Comparison of ENCODE assay signal across 1 cellular context in the genomic region with DNA sequence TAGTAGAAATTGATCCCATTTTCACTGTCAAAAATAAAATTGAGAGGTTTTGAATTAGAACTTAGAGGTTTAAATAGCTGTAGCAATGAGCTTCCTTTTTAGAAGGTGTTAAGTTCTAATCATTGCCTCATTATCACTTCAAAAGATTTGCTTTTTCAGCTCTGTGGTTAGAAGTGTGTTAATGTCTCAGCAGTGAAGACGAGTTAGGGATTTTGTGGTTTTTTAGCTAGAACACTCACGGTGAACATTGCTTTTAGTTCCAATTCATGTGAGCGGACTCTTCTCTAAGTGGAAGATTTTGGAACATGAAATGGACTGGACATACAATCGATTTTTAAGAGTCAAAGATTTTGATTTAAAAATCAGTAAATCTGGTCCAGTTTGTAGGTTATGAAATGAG.
TF ChIP-seq lines count a peak whose summit lies in the region.

No MANE protein-coding gene starts in this region.

TF ChIP-seq in GM12878, 131 proteins besides CTCF, POLR2A, EP300 and RAD21 (continued from another document):
- peak; percentile 52; the same call in 1 of the 2 replicates for TF ChIP-seq ZNF687 (IDR thresholded peaks at IDR 0.05)
- TF ChIP-seq, protein P1, sequence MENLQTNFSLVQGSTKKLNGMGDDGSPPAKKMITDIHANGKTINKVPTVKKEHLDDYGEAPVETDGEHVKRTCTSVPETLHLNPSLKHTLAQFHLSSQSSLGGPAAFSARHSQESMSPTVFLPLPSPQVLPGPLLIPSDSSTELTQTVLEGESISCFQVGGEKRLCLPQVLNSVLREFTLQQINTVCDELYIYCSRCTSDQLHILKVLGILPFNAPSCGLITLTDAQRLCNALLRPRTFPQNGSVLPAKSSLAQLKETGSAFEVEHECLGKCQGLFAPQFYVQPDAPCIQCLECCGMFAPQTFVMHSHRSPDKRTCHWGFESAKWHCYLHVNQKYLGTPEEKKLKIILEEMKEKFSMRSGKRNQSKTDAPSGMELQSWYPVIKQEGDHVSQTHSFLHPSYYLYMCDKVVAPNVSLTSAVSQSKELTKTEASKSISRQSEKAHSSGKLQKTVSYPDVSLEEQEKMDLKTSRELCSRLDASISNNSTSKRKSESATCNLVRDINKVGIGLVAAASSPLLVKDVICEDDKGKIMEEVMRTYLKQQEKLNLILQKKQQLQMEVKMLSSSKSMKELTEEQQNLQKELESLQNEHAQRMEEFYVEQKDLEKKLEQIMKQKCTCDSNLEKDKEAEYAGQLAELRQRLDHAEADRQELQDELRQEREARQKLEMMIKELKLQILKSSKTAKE (IDR thresholded peaks at IDR 0.05; ENCODE audit: low read depth, poor library complexity, severe bottlenecking), result peak; percentile 84
- TF ChIP-seq MYB (IDR thresholded peaks at IDR 0.05; ENCODE audit: borderline replicate concordance, low read depth, low read length), result no peak
- TF ChIP-seq ZNF217 (IDR thresholded peaks at IDR 0.05), result peak; percentile 91
- no peak for TF ChIP-seq RFX5 (IDR thresholded peaks at IDR 0.05; ENCODE audit: low read depth, low read length)
- TF ChIP-seq IKZF2 (IDR thresholded peaks at IDR 0.05), result peak; percentile 85 to 89
- TF ChIP-seq SP1 (IDR thresholded peaks at IDR 0.05; ENCODE audit: low read depth, low read length), result no peak
- TF ChIP-seq, protein P2, sequence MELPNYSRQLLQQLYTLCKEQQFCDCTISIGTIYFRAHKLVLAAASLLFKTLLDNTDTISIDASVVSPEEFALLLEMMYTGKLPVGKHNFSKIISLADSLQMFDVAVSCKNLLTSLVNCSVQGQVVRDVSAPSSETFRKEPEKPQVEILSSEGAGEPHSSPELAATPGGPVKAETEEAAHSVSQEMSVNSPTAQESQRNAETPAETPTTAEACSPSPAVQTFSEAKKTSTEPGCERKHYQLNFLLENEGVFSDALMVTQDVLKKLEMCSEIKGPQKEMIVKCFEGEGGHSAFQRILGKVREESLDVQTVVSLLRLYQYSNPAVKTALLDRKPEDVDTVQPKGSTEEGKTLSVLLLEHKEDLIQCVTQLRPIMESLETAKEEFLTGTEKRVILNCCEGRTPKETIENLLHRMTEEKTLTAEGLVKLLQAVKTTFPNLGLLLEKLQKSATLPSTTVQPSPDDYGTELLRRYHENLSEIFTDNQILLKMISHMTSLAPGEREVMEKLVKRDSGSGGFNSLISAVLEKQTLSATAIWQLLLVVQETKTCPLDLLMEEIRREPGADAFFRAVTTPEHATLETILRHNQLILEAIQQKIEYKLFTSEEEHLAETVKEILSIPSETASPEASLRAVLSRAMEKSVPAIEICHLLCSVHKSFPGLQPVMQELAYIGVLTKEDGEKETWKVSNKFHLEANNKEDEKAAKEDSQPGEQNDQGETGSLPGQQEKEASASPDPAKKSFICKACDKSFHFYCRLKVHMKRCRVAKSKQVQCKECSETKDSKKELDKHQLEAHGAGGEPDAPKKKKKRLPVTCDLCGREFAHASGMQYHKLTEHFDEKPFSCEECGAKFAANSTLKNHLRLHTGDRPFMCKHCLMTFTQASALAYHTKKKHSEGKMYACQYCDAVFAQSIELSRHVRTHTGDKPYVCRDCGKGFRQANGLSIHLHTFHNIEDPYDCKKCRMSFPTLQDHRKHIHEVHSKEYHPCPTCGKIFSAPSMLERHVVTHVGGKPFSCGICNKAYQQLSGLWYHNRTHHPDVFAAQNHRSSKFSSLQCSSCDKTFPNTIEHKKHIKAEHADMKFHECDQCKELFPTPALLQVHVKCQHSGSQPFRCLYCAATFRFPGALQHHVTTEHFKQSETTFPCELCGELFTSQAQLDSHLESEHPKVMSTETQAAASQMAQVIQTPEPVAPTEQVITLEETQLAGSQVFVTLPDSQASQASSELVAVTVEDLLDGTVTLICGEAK (IDR thresholded peaks at IDR 0.05; ENCODE audit: borderline replicate concordance), result no peak; the same call in 1 of the 2 replicates
- TF ChIP-seq, protein P3, sequence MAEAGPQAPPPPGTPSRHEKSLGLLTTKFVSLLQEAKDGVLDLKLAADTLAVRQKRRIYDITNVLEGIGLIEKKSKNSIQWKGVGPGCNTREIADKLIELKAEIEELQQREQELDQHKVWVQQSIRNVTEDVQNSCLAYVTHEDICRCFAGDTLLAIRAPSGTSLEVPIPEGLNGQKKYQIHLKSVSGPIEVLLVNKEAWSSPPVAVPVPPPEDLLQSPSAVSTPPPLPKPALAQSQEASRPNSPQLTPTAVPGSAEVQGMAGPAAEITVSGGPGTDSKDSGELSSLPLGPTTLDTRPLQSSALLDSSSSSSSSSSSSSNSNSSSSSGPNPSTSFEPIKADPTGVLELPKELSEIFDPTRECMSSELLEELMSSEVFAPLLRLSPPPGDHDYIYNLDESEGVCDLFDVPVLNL (IDR thresholded peaks at IDR 0.05; ENCODE audit: low read depth, low read length), result no peak
- TF ChIP-seq RUNX3 (IDR thresholded peaks at IDR 0.05; ENCODE audit: low read length), result peak; percentile 97
- TF ChIP-seq ZBTB11 (CRISPR knock-in tag; IDR thresholded peaks at IDR 0.05), result no peak
- no peak for TF ChIP-seq ATF2 (IDR thresholded peaks at IDR 0.05; ENCODE audit: low read length)
- no peak for TF ChIP-seq CREB1 (IDR thresholded peaks at IDR 0.05; ENCODE audit: low read depth)
- TF ChIP-seq PRDM15 (CRISPR knock-in tag; IDR thresholded peaks at IDR 0.05), result no peak
- peak; percentile 58; the same call in 1 of the 2 replicates for TF ChIP-seq CBFB (IDR thresholded peaks at IDR 0.05; ENCODE audit: low read depth)
- no peak for TF ChIP-seq GATAD2B (conservative IDR thresholded peaks at IDR 0.05; ENCODE audit: low read depth)
- no peak for TF ChIP-seq SREBF2 (IDR thresholded peaks at IDR 0.05; ENCODE audit: low read length)
- no peak for TF ChIP-seq SREBF1 (IDR thresholded peaks at IDR 0.05; ENCODE audit: low read length)
- TF ChIP-seq, protein P4, sequence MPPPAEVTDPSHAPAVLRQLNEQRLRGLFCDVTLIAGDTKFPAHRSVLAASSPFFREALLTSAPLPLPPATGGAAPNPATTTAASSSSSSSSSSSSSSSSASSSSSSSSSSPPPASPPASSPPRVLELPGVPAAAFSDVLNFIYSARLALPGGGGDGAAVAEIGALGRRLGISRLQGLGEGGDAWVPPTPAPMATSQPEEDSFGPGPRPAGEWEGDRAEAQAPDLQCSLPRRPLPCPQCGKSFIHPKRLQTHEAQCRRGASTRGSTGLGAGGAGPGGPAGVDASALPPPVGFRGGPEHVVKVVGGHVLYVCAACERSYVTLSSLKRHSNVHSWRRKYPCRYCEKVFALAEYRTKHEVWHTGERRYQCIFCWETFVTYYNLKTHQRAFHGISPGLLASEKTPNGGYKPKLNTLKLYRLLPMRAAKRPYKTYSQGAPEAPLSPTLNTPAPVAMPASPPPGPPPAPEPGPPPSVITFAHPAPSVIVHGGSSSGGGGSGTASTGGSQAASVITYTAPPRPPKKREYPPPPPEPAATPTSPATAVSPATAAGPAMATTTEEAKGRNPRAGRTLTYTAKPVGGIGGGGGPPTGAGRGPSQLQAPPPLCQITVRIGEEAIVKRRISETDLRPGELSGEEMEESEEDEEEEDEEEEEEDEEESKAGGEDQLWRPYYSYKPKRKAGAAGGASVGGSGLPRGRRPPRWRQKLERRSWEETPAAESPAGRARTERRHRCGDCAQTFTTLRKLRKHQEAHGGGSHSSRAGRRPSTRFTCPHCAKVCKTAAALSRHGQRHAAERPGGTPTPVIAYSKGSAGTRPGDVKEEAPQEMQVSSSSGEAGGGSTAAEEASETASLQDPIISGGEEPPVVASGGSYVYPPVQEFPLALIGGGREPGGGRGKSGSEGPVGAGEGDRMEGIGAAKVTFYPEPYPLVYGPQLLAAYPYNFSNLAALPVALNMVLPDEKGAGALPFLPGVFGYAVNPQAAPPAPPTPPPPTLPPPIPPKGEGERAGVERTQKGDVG (CRISPR knock-in tag; IDR thresholded peaks at IDR 0.05), result no peak
- TF ChIP-seq, protein P5, sequence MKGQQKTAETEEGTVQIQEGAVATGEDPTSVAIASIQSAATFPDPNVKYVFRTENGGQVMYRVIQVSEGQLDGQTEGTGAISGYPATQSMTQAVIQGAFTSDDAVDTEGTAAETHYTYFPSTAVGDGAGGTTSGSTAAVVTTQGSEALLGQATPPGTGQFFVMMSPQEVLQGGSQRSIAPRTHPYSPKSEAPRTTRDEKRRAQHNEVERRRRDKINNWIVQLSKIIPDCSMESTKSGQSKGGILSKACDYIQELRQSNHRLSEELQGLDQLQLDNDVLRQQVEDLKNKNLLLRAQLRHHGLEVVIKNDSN (IDR thresholded peaks at IDR 0.05; ENCODE audit: borderline replicate concordance, extremely low read length, insufficient read depth, low read depth, low read length), result no peak
- TF ChIP-seq STAT1 (conservative IDR thresholded peaks at IDR 0.05), result no peak
